ENCODE assay signal across 28 cellular contexts in the genomic region with DNA sequence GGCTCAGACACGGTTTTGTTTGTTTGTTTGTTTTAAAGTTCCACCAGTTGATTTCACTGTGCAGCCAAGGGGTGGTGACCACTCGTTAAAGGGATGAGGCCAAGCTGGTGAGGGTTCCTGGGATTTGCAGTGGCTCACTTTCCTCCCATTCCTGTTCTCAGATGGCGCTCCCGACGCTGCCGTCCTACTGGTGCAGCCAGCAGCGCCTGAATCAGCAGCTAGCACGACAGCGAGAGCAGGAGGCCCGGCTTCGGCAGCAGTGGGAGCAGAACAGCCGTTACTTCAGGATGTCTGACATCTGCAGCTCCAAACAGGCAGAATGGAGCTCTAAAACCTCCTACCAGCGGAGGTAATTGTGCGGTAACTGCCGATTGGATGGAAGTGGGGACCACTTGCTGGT.
"Had no signal": no experiment of that assay in that cellular context is flagged by ENCODE, and none has a peak within 500 bp of the region (broad histone marks: within the 10 kb centered on the region; RNA-seq: fewer than 3 reads in every experiment).

No MANE protein-coding gene starts in this region.

- H3K27me3 Mint-ChIP-seq: activated CD8-positive, alpha-beta T cell treated with anti-CD3 and anti-CD28 coated beads for 36 hours; activated naive CD8-positive, alpha-beta T cell treated with anti-CD3 and anti-CD28 coated beads, Interleukin-2, amount 50 U/mL, for 24 hours; central memory CD8-positive, alpha-beta T cell had no signal

- H3K9me3 Mint-ChIP-seq: activated CD8-positive, alpha-beta T cell treated with anti-CD3 and anti-CD28 coated beads for 36 hours; activated naive CD4-positive, alpha-beta T cell treated with anti-CD3 and anti-CD28 coated beads, Interleukin-2, amount 50 U/mL, for 72 hours; activated naive CD8-positive, alpha-beta T cell treated with anti-CD3 and anti-CD28 coated beads, Interleukin-2, amount 50 U/mL, for 24 hours; activated T-helper 1 cell treated with anti-CD3 and anti-CD28 coated beads, Interleukin-12 subunit alpha, Interleukin-12 subunit beta, Interleukin-2, Interleukin-4 antibody, amounts not matched to agents 30 ng/mL and 10 ng/mL and 1 ng/mL, durations not matched to agents 14 hours and 24 hours and 36 hours; central memory CD8-positive, alpha-beta T cell had no signal

- H3K9me3 ChIP-seq: ascending aorta, body of pancreas, SJSA1 had no signal

- DNase-seq: activated CD4-positive, alpha-beta T cell treated with anti-CD3 and anti-CD28 coated beads for 4 hours; activated CD8-positive, alpha-beta memory T cell treated with anti-CD3 and anti-CD28 coated beads, Interleukin-2, amount 50 U/mL, for 4 hours; activated CD8-positive, alpha-beta T cell treated with anti-CD3 and anti-CD28 coated beads for 36 hours; activated effector memory CD4-positive, alpha-beta T cell treated with Interleukin-2 at 50 U/mL for 16 hours; activated naive CD4-positive, alpha-beta T cell treated with Interleukin-2 at 50 U/mL for 16 hours; activated naive CD8-positive, alpha-beta T cell treated with anti-CD3 and anti-CD28 coated beads, Interleukin-2, amount 50 U/mL, for 24 hours; activated T-cell treated with anti-CD3 and anti-CD28 coated beads, Interleukin-2, amount 50 U/mL, for 1 hour; amniotic stem cell; body of pancreas; NCI-H1048; NCI-H146; NCI-H1930; NCI-H2107; NCI-H2171 treated with DMSO at 0.1 percent for 48 hours; NCI-H226; NCI-H526 treated with DMSO at 0.1 percent for 48 hours; NCI-H82; SHP77; SW 1271 had no signal

- ATAC-seq: activated CD4-positive, CD25-positive, alpha-beta regulatory T cell treated with anti-CD3 and anti-CD28 coated beads, Interleukin-2, amount 50 U/mL, for 24 hours; activated CD8-positive, alpha-beta T cell treated with anti-CD3 and anti-CD28 coated beads for 36 hours; activated naive CD4-positive, alpha-beta T cell treated with anti-CD3 and anti-CD28 coated beads, Interleukin-2, amount 50 U/mL, for 72 hours; activated naive CD8-positive, alpha-beta T cell treated with anti-CD3 and anti-CD28 coated beads, Interleukin-2, amount 50 U/mL, for 24 hours; body of pancreas; Panc1; SK-N-SH treated with all-trans-retinoic acid at 6 μM for 48 hours had no signal

- H3K27me3 ChIP-seq: ascending aorta, body of pancreas, SJSA1 had no signal

- H3K27ac Mint-ChIP-seq: activated CD8-positive, alpha-beta T cell treated with anti-CD3 and anti-CD28 coated beads for 36 hours; activated naive CD4-positive, alpha-beta T cell treated with anti-CD3 and anti-CD28 coated beads, Interleukin-2, amount 50 U/mL, for 72 hours; activated naive CD8-positive, alpha-beta T cell treated with anti-CD3 and anti-CD28 coated beads, Interleukin-2, amount 50 U/mL, for 24 hours; activated T-helper 1 cell treated with anti-CD3 and anti-CD28 coated beads, Interleukin-12 subunit alpha, Interleukin-12 subunit beta, Interleukin-2, Interleukin-4 antibody, amounts not matched to agents 30 ng/mL and 10 ng/mL and 1 ng/mL, durations not matched to agents 14 hours and 24 hours and 36 hours had no signal

- H3K4me3 ChIP-seq: ascending aorta, body of pancreas, SJSA1 had no signal

- H3K4me3 Mint-ChIP-seq: activated CD8-positive, alpha-beta T cell treated with anti-CD3 and anti-CD28 coated beads for 36 hours; activated naive CD8-positive, alpha-beta T cell treated with anti-CD3 and anti-CD28 coated beads, Interleukin-2, amount 50 U/mL, for 24 hours had no signal

- H3K27ac ChIP-seq: ascending aorta, body of pancreas, RWPE1, SJSA1 had no signal
